ENCODE assay signal across 12 cellular contexts in the genomic region with DNA sequence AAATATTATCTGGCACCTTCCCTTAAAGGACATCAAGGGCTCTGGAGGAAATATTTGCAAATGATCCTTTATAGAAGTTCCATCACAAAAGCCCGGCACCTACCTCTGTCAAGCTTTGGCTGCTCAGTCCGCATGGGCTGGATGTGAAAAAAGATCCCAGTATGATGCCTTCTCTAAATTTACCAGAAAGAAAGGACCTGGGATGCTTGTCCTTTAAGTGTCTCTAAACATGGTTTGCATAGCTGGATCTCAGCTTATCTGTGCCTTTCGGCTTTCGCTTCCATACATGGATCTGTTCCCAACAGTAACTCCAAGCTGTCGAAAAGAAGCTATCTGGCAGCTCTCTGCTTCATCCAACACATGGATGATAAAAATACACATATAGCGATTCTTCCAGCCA.
DNase-seq lines count a peak whose midpoint lies in the region; ATAC-seq and TF ChIP-seq lines count a peak whose summit lies in the region.
"Had no signal": no experiment of that assay in that cellular context is flagged by ENCODE, and none has a peak within 500 bp of the region (broad histone marks: within the 10 kb centered on the region; RNA-seq: fewer than 3 reads in every experiment).

No MANE protein-coding gene starts in this region.

- H3K4me2 ChIP-seq in BLaER1 treated with 17β-estradiol and CSF1 and Interleukin-3, amounts not matched to agents 10 nM and 100 nM = peak overlapping the region in 9 of 11 experiments; percentile 25 to 75 (median 62); a peak in 18 of 22 replicates

- no peaks in the 10 kb centered on the region for H3K9me3 ChIP-seq in BLaER1 treated with 17β-estradiol and CSF1 and Interleukin-3, amounts not matched to agents 10 nM and 100 nM (replicated peaks in 1 of 11)
- H3K9me3 ChIP-seq in right atrium auricular region = no peaks in the 10 kb centered on the region

- H3K27ac ChIP-seq in BLaER1 treated with 17β-estradiol and CSF1 and Interleukin-3, amounts not matched to agents 10 nM and 100 nM = peak overlapping the region in 9 of 11 experiments; percentile 11 to 77 (median 32); a peak in 14 of 22 replicates
- peak overlapping the region; percentile 84 to 93 for H3K27ac ChIP-seq in right atrium auricular region
- H3K27ac ChIP-seq in rectal smooth muscle tissue (ENCODE audit: low read depth, low read length) = peak overlapping the region; percentile 85
- H3K27ac ChIP-seq in foreskin keratinocyte = no peak overlapping the region

- no peaks in the 10 kb centered on the region for H3K36me3 ChIP-seq in BLaER1 treated with 17β-estradiol and CSF1 and Interleukin-3, amounts not matched to agents 10 nM and 100 nM
- H3K36me3 ChIP-seq in right atrium auricular region (no peaks in the 10 kb centered on the region), rectal smooth muscle tissue (ENCODE audit: control insufficient read depth, insufficient read depth, low read length) (no peaks in the 10 kb centered on the region)

- H3K4me1 ChIP-seq in BLaER1 treated with 17β-estradiol and CSF1 and Interleukin-3, amounts not matched to agents 10 nM and 100 nM = peaks cover 0 to 36% (median 13%) of the 10 kb centered on the region in 10 experiments; a peak in 14 of 20 replicates
- H3K4me1 ChIP-seq in right atrium auricular region (peaks cover 0 to 15% of the 10 kb centered on the region in 2 donors), rectal smooth muscle tissue (ENCODE audit: control insufficient read depth, insufficient read depth, low read length) (peaks cover 10% of the 10 kb centered on the region), foreskin keratinocyte (no peaks in the 10 kb centered on the region)

- H3K27me3 ChIP-seq in BLaER1 treated with 17β-estradiol and CSF1 and Interleukin-3, amounts not matched to agents 10 nM and 100 nM = no peaks in the 10 kb centered on the region
- H3K27me3 ChIP-seq in right atrium auricular region (no peaks in the 10 kb centered on the region), rectal smooth muscle tissue (ENCODE audit: control insufficient read depth, insufficient read depth, low read length) (no peaks in the 10 kb centered on the region), foreskin keratinocyte (no peaks in the 10 kb centered on the region)

- peak in 1 of 2 donors; percentile 79 for DNase-seq in cardiac fibroblast (ENCODE audit: low read depth in 2 of 2)
- DNase-seq in right atrium auricular region (ENCODE audit: low spot score) = peak; percentile 59
- no peak for DNase-seq in SKM-1 (lab: John Stamatoyannopoulos, UW; ENCODE audit: unreplicated experiment)
- DNase-seq in foreskin keratinocyte = no peak
- DNase-seq in activated effector memory CD4-positive, alpha-beta T cell treated with Interleukin-2 at 50 U/mL for 16 hours = no peak
- DNase-seq in RKO (ENCODE audit: low spot score) = no peak
- DNase-seq: activated CD4-positive, alpha-beta T cell treated with anti-CD3 and anti-CD28 coated beads for 36 hours; activated gamma-delta T cell; NCI-H2107 had no signal

- H3K4me3 ChIP-seq in BLaER1 treated with 17β-estradiol and CSF1 and Interleukin-3, amounts not matched to agents 10 nM and 100 nM = peak overlapping the region in 3 of 10 experiments; percentile 23 to 48 (median 48); a peak in 6 of 20 replicates
- H3K4me3 ChIP-seq in cardiac fibroblast (replicated peaks in 1 of 2; ENCODE audit: low read depth in 2 of 2, low read length in 2 of 2) = peak overlapping the region; percentile 25 to 57
- peak overlapping the region; percentile 53 to 55 for H3K4me3 ChIP-seq in right atrium auricular region
- H3K4me3 ChIP-seq in rectal smooth muscle tissue (ENCODE audit: low read length) = peak overlapping the region; percentile 67
- H3K4me3 ChIP-seq: GM12878 had no signal

- peak overlapping the region in 6 of 11 experiments; percentile 28 to 66 (median 46); a peak in 10 of 22 replicates for H3K9ac ChIP-seq in BLaER1 treated with 17β-estradiol and CSF1 and Interleukin-3, amounts not matched to agents 10 nM and 100 nM
- no peak overlapping the region for H3K9ac ChIP-seq in rectal smooth muscle tissue (ENCODE audit: low read length)

- TF ChIP-seq CTCF in cardiac fibroblast (IDR thresholded peaks at IDR 0.05; ENCODE audit: low read depth, low read length) = no peak
- no peak for TF ChIP-seq CTCF in right atrium auricular region (IDR thresholded peaks at IDR 0.05)
- no peak for TF ChIP-seq CTCF in foreskin keratinocyte (conservative IDR thresholded peaks at IDR 0.05)

- H4K20me1 ChIP-seq in BLaER1 treated with 17β-estradiol and CSF1 and Interleukin-3, amounts not matched to agents 10 nM and 100 nM = no peaks in the 10 kb centered on the region

- ATAC-seq in foreskin keratinocyte = no peak
- ATAC-seq: activated CD4-positive, alpha-beta T cell treated with anti-CD3 and anti-CD28 coated beads for 36 hours; GM12878 had no signal
